Comparison of ENCODE assay signal across 15 cellular contexts in the genomic region with DNA sequence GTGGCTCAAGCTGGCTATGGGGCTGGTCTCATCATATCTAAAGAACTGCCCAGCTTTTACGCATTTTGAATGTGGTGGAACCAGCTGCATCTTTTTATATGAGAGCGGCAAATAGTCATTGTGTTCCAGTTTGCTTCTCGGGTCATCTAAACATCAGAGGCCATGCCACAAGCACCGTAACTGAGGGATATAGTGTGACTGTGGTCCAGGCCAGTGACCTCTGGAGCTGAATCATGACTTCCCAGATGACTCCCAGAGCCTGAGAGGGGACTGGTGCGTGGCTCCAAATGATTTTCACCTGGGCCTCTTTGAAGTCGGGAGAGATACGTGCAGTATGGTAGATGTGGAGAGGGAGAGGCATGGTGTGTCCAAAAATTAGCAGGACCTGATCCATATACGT.
DNase-seq lines count a peak whose midpoint lies in the region; ATAC-seq, FAIRE-seq and TF ChIP-seq lines count a peak whose summit lies in the region.
"Had no signal": no experiment of that assay in that cellular context is flagged by ENCODE, and none has a peak within 500 bp of the region (broad histone marks: within the 10 kb centered on the region; RNA-seq: fewer than 3 reads in every experiment).

No MANE protein-coding gene starts in this region.

- no peak for TF ChIP-seq EP300 in gastroesophageal sphincter (IDR thresholded peaks at IDR 0.05)

- BruUV-seq in Calu3 (replicated peaks; lab: Mats Ljungman, UMichigan): no TSS peak

- 92% methylated on average over 4 to 8 of the region's 8 CpGs for WGBS in gastroesophageal sphincter (ENCODE audit: low coverage in 1 of 2), 2 donors
- WGBS in prostate gland: 80% methylated on average over 8 of the region's 8 CpGs

- H3K9me3 ChIP-seq in gastroesophageal sphincter (no peaks in the 10 kb centered on the region), prostate gland (no peaks in the 10 kb centered on the region)
- H3K9me3 ChIP-seq: BLaER1 had no signal

- no peaks in the 10 kb centered on the region for H3K27me3 Mint-ChIP-seq in Calu3 (ENCODE audit: unreplicated experiment)

- H3K9me3 Mint-ChIP-seq in Calu3 (ENCODE audit: low read depth, unreplicated experiment): no peaks in the 10 kb centered on the region

- no peak for FAIRE-seq in GM12891 (lab: Jason Lieb, UNC)
- FAIRE-seq: colon, small intestine had no signal

- no peaks in the 10 kb centered on the region for H3K27me3 ChIP-seq in gastroesophageal sphincter
- no peaks in the 10 kb centered on the region for H3K27me3 ChIP-seq in prostate gland (replicated peaks; ENCODE audit: insufficient read depth)
- H3K27me3 ChIP-seq: BLaER1 had no signal

- peak overlapping the region; percentile 98 for H3K27ac Mint-ChIP-seq in Calu3 (ENCODE audit: unreplicated experiment)

- H3K27ac ChIP-seq in VCaP (peak overlapping the region; percentile 70), gastroesophageal sphincter (peak overlapping the region; percentile 29 to 77 (median 67)), prostate gland (peak overlapping the region; percentile 59 to 66)
- H3K27ac ChIP-seq: BLaER1 had no signal

- H3K4me1 ChIP-seq in gastroesophageal sphincter (peaks cover 0 to 72% (median 0%) of the 10 kb centered on the region in 3 donors), prostate gland (replicated peaks) (peaks cover 25% of the 10 kb centered on the region)

- intact Hi-C loops in Calu3 (cut with micrococcal nuclease; ENCODE audit: unreplicated experiment) (loop anchor here (10.0 kb wide), 2 partner anchors 270 to 430 kb away; partner anchors contain the start of gene NEDD4L), prostate gland (cut with DNase I) (loop anchor here (10.0 kb wide), 2 partner anchors 180 to 270 kb away; partner anchors contain the start of gene NEDD4L)

- no peak overlapping the region for H3K4me3 ChIP-seq in gastroesophageal sphincter
- no peak overlapping the region for H3K4me3 ChIP-seq in prostate gland
- H3K4me3 ChIP-seq: BLaER1 had no signal

- no peak for TF ChIP-seq POLR2A in gastroesophageal sphincter (IDR thresholded peaks at IDR 0.05)
- TF ChIP-seq POLR2A in prostate gland (IDR thresholded peaks at IDR 0.05): no peak
- no peak for TF ChIP-seq POLR2A in GM12891 (IDR thresholded peaks at IDR 0.05; ENCODE audit: low read depth, low read length)

- peak overlapping the region; percentile 59 for H3K4me3 Mint-ChIP-seq in Calu3 (ENCODE audit: low read depth, unreplicated experiment)

- DNase-seq in Calu3 (no peak), prostate gland (ENCODE audit: low spot score) (no peak), GM12891 (ENCODE audit: insufficient read length, low spot score) (no peak), GM13976 (ENCODE audit: low spot score) (no peak), NCI-H446 (lab: John Stamatoyannopoulos, UW) (no peak)
- DNase-seq: activated CD4-positive, alpha-beta T cell treated with anti-CD3 and anti-CD28 coated beads for 48 hours; activated effector memory CD4-positive, alpha-beta T cell treated with Interleukin-2 at 50 U/mL for 16 hours; NCI-H1436; T-helper 1 cell had no signal

- CTCF ChIA-PET in Calu3 (lab: Charles Lee): interaction anchor here (0.6 to 2.3 kb wide), 4 partner anchors 11 to 456 kb away, joined by 3 to 14 read pairs (median 4); no protein-coding TSS in a partner anchor

- no peak for ATAC-seq in gastroesophageal sphincter
- no peak for ATAC-seq in HG03025 (IDR thresholded peaks at IDR 0.05; ENCODE audit: low FRiP score, unreplicated experiment)

- H3K36me3 ChIP-seq in gastroesophageal sphincter: no peaks in the 10 kb centered on the region
- H3K36me3 ChIP-seq in prostate gland: no peaks in the 10 kb centered on the region
- H3K36me3 ChIP-seq: BLaER1 had no signal

- H3K4me1 Mint-ChIP-seq in Calu3 (ENCODE audit: low read depth, unreplicated experiment): peaks cover 73% of the 10 kb centered on the region

- H3K36me3 Mint-ChIP-seq in Calu3 (ENCODE audit: insufficient read depth, unreplicated experiment): peaks cover 36% of the 10 kb centered on the region

- in situ Hi-C loops in GM13976 (cut with MboI; ENCODE audit: low sequenced_read_pairs, unreplicated experiment): no loop called here

- TF ChIP-seq CTCF in Calu3 (IDR thresholded peaks at IDR 0.05; ENCODE audit: unreplicated experiment) (no peak), VCaP (conservative IDR thresholded peaks at IDR 0.05) (no peak), gastroesophageal sphincter (IDR thresholded peaks at IDR 0.05) (no peak), prostate gland (IDR thresholded peaks at IDR 0.05) (no peak), GM13976 (IDR thresholded peaks at IDR 0.05; ENCODE audit: borderline replicate concordance, control extremely low read depth, extremely low read depth, insufficient read depth, missing control alignments) (no peak)

TF ChIP-seq in GM12891, 5 proteins besides CTCF, POLR2A, EP300 and RAD21:
- TF ChIP-seq SPI1 (IDR thresholded peaks at IDR 0.05; ENCODE audit: low read depth, low read length) (no peak), PAX5 (IDR thresholded peaks at IDR 0.05; ENCODE audit: insufficient read depth, low read length, severe bottlenecking) (no peak), POLR2AphosphoS5 (IDR thresholded peaks at IDR 0.05; ENCODE audit: low read depth, low read length) (no peak), POU2F2 (IDR thresholded peaks at IDR 0.05; ENCODE audit: low read depth, low read length) (no peak), TAF1 (IDR thresholded peaks at IDR 0.05; ENCODE audit: low read depth, low read length) (no peak)
TF ChIP-seq in GM12891: peak in this region for 0.
